In the genomic region with DNA sequence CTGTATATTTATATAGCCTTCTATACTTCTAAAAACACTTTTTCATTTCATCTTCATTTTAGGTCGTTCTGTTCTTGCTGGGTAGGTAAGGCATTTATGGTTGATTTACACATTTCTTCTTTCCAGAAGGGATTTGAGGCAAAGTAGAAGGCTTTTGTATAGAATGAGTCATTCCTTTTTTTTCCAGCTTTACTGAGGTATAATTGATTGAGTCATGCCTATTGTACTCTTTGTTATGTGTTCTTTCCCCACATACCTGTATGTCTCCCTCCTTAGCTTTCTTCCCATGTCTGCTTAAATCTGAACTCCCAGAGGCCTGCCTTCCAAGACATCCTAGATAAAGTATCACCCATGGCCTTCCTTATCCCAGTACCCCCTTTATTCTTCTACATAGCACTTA, we compare ENCODE assay signal across 15 cellular contexts. TPM values are rescaled to one million over a fixed set of nuclear protein-coding genes. Genes with fewer than 3 reads are reported as not detected.
DNase-seq lines count a peak whose midpoint lies in the region; ATAC-seq and TF ChIP-seq lines count a peak whose summit lies in the region.
"Had no signal": no experiment of that assay in that cellular context is flagged by ENCODE, and none has a peak within 500 bp of the region (broad histone marks: within the 10 kb centered on the region; RNA-seq: fewer than 3 reads in every experiment).

No MANE protein-coding gene starts in this region.

- intact Hi-C loops in left ventricle myocardium superior (cut with micrococcal nuclease): no loop called here

- no peaks in the 10 kb centered on the region for H3K9me3 Mint-ChIP-seq in activated T-helper 17 cell treated with anti-CD3 and anti-CD28 coated beads, Interleukin-2, amount 50 U/mL, for 72 hours

- H3K4me1 ChIP-seq in HUES64 (ENCODE audit: insufficient read depth, low read length) (peaks cover 39% of the 10 kb centered on the region), iPS-18a (ENCODE audit: control insufficient read depth, low read depth, low read length) (peaks cover 26% of the 10 kb centered on the region)

- H3K9ac ChIP-seq in HUES64 (ENCODE audit: low read depth, low read length) (peak overlapping the region; percentile 54; the same call in 1 of the 2 replicates), iPS-18a (ENCODE audit: low read length) (no peak overlapping the region)

- peak; percentile 25 for ATAC-seq in activated T-helper 17 cell treated with anti-CD3 and anti-CD28 coated beads, Interleukin-2, amount 50 U/mL, for 72 hours (replicated peaks)
- ATAC-seq in left ventricle myocardium superior (no peak), HG02678 (IDR thresholded peaks at IDR 0.05; ENCODE audit: unreplicated experiment) (no peak)
- ATAC-seq: activated T-cell treated with anti-CD3 and anti-CD28 coated beads, Interleukin-2, amount 50 U/mL, for 72 hours; K562 had no signal

- H3K27me3 ChIP-seq in HUES64 (ENCODE audit: insufficient read depth, low read length) (no peaks in the 10 kb centered on the region), iPS-18a (ENCODE audit: control insufficient read depth, insufficient read depth, low read length) (no peaks in the 10 kb centered on the region)
- H3K27me3 ChIP-seq: uterus had no signal

- H3K4me1 Mint-ChIP-seq in activated T-helper 17 cell treated with anti-CD3 and anti-CD28 coated beads, Interleukin-2, amount 50 U/mL, for 72 hours: peaks cover 8% of the 10 kb centered on the region

- H3K9me3 ChIP-seq in HUES64 (ENCODE audit: insufficient read depth, low read depth, low read length) (no peaks in the 10 kb centered on the region), iPS-18a (ENCODE audit: control insufficient read depth, low read depth, low read length) (no peaks in the 10 kb centered on the region)
- H3K9me3 ChIP-seq: uterus had no signal

- no peaks in the 10 kb centered on the region for H3K36me3 Mint-ChIP-seq in activated T-helper 17 cell treated with anti-CD3 and anti-CD28 coated beads, Interleukin-2, amount 50 U/mL, for 72 hours (ENCODE audit: low read depth)

- H3K27me3 Mint-ChIP-seq in activated T-helper 17 cell treated with anti-CD3 and anti-CD28 coated beads, Interleukin-2, amount 50 U/mL, for 72 hours: no peaks in the 10 kb centered on the region

- in situ Hi-C loops in Caki2 (cut with HindIII; ENCODE audit: low pct_unique_long_range_greater_than_20kb, low sequenced_read_pairs): no loop called here

- H3K4me3 ChIP-seq in HUES64 (ENCODE audit: low read length): no peak overlapping the region
- H3K4me3 ChIP-seq in iPS-18a (ENCODE audit: low read length): peak overlapping the region; percentile 0
- H3K4me3 ChIP-seq: K562, uterus had no signal

- H3K27ac ChIP-seq in HUES64 (ENCODE audit: low read depth, low read length): peak overlapping the region; percentile 82
- no peak overlapping the region for H3K27ac ChIP-seq in iPS-18a (ENCODE audit: low read length)

- DNase-seq in Caki2 (ENCODE audit: low read depth) (peak; percentile 54), COR-L47 (lab: John Stamatoyannopoulos, UW) (no peak), GM20000 (ENCODE audit: low spot score) (no peak), left ventricle myocardium superior (no peak)
- DNase-seq: activated T-cell treated with anti-CD3 and anti-CD28 coated beads, Interleukin-2, amount 50 U/mL, for 72 hours; hippocampal formation; midbrain; NCI-H2107; stimulated activated CD4-positive, alpha-beta T cell treated with anti-CD3 and anti-CD28 coated beads, Interleukin-1b, Interleukin-23, amount 100 ng/mL, for 48 hours; uterus had no signal

- TF ChIP-seq CTCF in GM20000 (IDR thresholded peaks at IDR 0.05; ENCODE audit: extremely low read depth, missing control alignments): no peak

- no peak overlapping the region for H3K4me3 Mint-ChIP-seq in activated T-helper 17 cell treated with anti-CD3 and anti-CD28 coated beads, Interleukin-2, amount 50 U/mL, for 72 hours
- H3K4me3 Mint-ChIP-seq: activated T-cell treated with anti-CD3 and anti-CD28 coated beads, Interleukin-2, amount 50 U/mL, for 72 hours had no signal

- no CpG with 5 or more reads among the region's 1 CpG for WGBS in HUES64

- H3K27ac Mint-ChIP-seq in activated T-helper 17 cell treated with anti-CD3 and anti-CD28 coated beads, Interleukin-2, amount 50 U/mL, for 72 hours: no peak overlapping the region
- H3K27ac Mint-ChIP-seq: activated T-cell treated with anti-CD3 and anti-CD28 coated beads, Interleukin-2, amount 50 U/mL, for 72 hours had no signal

- H3K36me3 ChIP-seq in HUES64 (ENCODE audit: insufficient read depth, low read length) (no peaks in the 10 kb centered on the region), iPS-18a (ENCODE audit: control insufficient read depth, low read depth, low read length) (no peaks in the 10 kb centered on the region)
- H3K36me3 ChIP-seq: uterus had no signal

RNA-seq across cellular contexts. Expression of a gene that starts 4.8 kb away (rescaled TPM):
- total RNA-seq in Caki2 (2014; rRNA removed; shearing (Covaris generic); ENCODE audit: low replicate concordance): 25.5 and 41.0 TPM in 2 replicates
- 23.8 TPM for polyA plus RNA-seq in HUES64 (2013, experiment 1 of 2)
- polyA plus RNA-seq in HUES64 (2013, experiment 2 of 2): 24.6 TPM
- total RNA-seq in activated T-helper 17 cell treated with anti-CD3 and anti-CD28 coated beads, Interleukin-2, amount 50 U/mL, for 72 hours: 10 to 100 TPM; 33.5 to 40.9 TPM
- 89.5 TPM for total RNA-seq in left ventricle myocardium superior
